Comparison of ENCODE assay signal across 20 cellular contexts in the genomic region with DNA sequence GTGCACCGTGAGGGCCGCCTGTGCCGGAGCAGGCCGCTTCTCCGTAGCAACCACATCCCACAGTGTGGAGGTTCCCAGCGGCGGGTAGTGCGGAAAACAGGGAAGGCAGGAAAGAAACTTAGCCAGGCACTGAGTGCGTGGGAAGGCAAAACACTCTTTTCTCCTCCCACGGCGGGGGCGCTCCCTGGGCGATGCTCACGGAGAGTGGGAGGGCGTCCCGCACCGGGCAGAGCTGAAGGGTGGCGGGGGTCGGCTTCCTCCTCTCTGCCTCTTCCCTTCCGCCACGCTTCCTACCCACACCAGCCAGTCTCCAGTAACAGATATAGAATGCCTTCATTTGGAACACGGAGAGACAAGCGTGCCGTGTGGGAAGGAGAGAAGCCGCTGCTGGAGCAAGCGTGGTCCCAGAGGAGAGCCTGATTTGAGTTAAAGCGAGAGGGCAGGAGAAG.
"Had no signal": no experiment of that assay in that cellular context is flagged by ENCODE, and none has a peak within 500 bp of the region (broad histone marks: within the 10 kb centered on the region; RNA-seq: fewer than 3 reads in every experiment).

No MANE protein-coding gene starts in this region.

- FAIRE-seq: islet of Langerhans had no signal

- H3K9ac ChIP-seq: neural progenitor cell, parathyroid adenoma had no signal

- H3K4me2 ChIP-seq: neural progenitor cell had no signal

- H3K79me2 ChIP-seq: parathyroid adenoma had no signal

- H3K4me3 ChIP-seq: heart left ventricle, neural progenitor cell, psoas muscle, spleen, stomach, thoracic aorta, transverse colon had no signal

- H3K36me3 ChIP-seq: heart left ventricle, neural progenitor cell, spleen, stomach, thoracic aorta, transverse colon had no signal

- H3K4me1 ChIP-seq: heart left ventricle, parathyroid adenoma, psoas muscle, spleen, stomach, transverse colon had no signal

- DNase-seq: cortex of kidney; effector CD8-positive, alpha-beta T cell; foreskin melanocyte; heart left ventricle; mammary epithelial cell; midbrain; psoas muscle; spleen; stimulated activated CD4-positive, alpha-beta T cell treated with anti-CD3 and anti-CD28 coated beads, Interleukin-15, amount 100 ng/mL, for 24 hours; stimulated activated CD4-positive, alpha-beta T cell treated with anti-CD3 and anti-CD28 coated beads, Interleukin-1b, Interleukin-23, amount 100 ng/mL, for 48 hours; stimulated activated CD4-positive, alpha-beta T cell treated with anti-CD3 and anti-CD28 coated beads, Interleukin-4, amount 100 ng/mL, for 24 hours; stimulated activated naive CD4-positive, alpha-beta T cell; stomach; substantia nigra; transverse colon had no signal

- H3K27me3 ChIP-seq: dorsolateral prefrontal cortex, neural progenitor cell, spleen, stomach, transverse colon had no signal

- H3K27ac ChIP-seq: heart left ventricle, neural progenitor cell, parathyroid adenoma, psoas muscle, spleen, stomach, thoracic aorta, transverse colon had no signal

- H2AFZ ChIP-seq: neural progenitor cell, parathyroid adenoma had no signal

- H3K9me3 ChIP-seq: heart left ventricle, psoas muscle, stomach, thoracic aorta, transverse colon had no signal
